Comparison of ENCODE assay signal across 8 cellular contexts in genomic region chr10:113059001-113059780, GRCh38.
DNase-seq lines count a peak whose midpoint lies in the region; ATAC-seq and TF ChIP-seq lines count a peak whose summit lies in the region.

No MANE protein-coding gene starts in this region.

- H3K36me3 ChIP-seq in HAP-1 (replicated peaks): no peaks in the 10 kb centered on the region
- H3K36me3 ChIP-seq in breast epithelium: no peaks in the 10 kb centered on the region
- peaks cover 4% of the 10 kb centered on the region for H3K36me3 ChIP-seq in iPS-18a (ENCODE audit: control insufficient read depth, low read depth, low read length)

- peaks cover 56% of the 10 kb centered on the region for H3K4me1 ChIP-seq in HAP-1
- H3K4me1 ChIP-seq in breast epithelium: peaks cover 8 to 24% of the 10 kb centered on the region in 2 donors
- peaks cover 86% of the 10 kb centered on the region for H3K4me1 ChIP-seq in iPS-18a (ENCODE audit: control insufficient read depth, low read depth, low read length)

- H3K27me3 ChIP-seq in HAP-1 (ENCODE audit: low read depth): no peaks in the 10 kb centered on the region
- H3K27me3 ChIP-seq in breast epithelium: no peaks in the 10 kb centered on the region
- no peaks in the 10 kb centered on the region for H3K27me3 ChIP-seq in iPS-18a (ENCODE audit: control insufficient read depth, insufficient read depth, low read length)

- no peak for ATAC-seq in HG03439 (IDR thresholded peaks at IDR 0.05; ENCODE audit: unreplicated experiment)

- H3K9ac ChIP-seq in iPS-18a (ENCODE audit: low read length): no peak overlapping the region

- no peak for TF ChIP-seq CTCF in breast epithelium (IDR thresholded peaks at IDR 0.05)

- intact Hi-C loops in breast epithelium (cut with DNase I; ENCODE audit: low total_unique reads): no loop called here

- H3K4me3 ChIP-seq in HAP-1 (no peak overlapping the region), breast epithelium (peak overlapping the region in 2 of 3 donors; percentile 25 to 56), iPS-18a (ENCODE audit: low read length) (peak overlapping the region; percentile 14), skin epidermis (peak overlapping the region in 1 of 7 experiments; percentile 7)

- DNase-seq in HAP-1 (ENCODE audit: low spot score in 2 of 2) (peak; percentile 48 to 73), breast epithelium (ENCODE audit: low spot score in 2 of 2) (no peak), T-helper 1 cell (no peak), NCI-H345 treated with DMSO at 0.1 percent for 48 hours (lab: John Stamatoyannopoulos, UW; ENCODE audit: unreplicated experiment) (no peak), OCI-M2 (lab: John Stamatoyannopoulos, UW; ENCODE audit: unreplicated experiment) (no peak)

- H3K27ac ChIP-seq in breast epithelium (peak overlapping the region; percentile 87 to 88), iPS-18a (ENCODE audit: low read length) (no peak overlapping the region), skin epidermis (peak overlapping the region in 15 of 21 experiments; percentile 5 to 80 (median 59))

- no peaks in the 10 kb centered on the region for H3K9me3 ChIP-seq in HAP-1
- H3K9me3 ChIP-seq in breast epithelium: no peaks in the 10 kb centered on the region
- H3K9me3 ChIP-seq in iPS-18a (ENCODE audit: control insufficient read depth, low read depth, low read length): no peaks in the 10 kb centered on the region

- no peak for TF ChIP-seq POLR2A in breast epithelium (IDR thresholded peaks at IDR 0.05)

- in situ Hi-C loops in HAP-1 (cut with MboI; ENCODE audit: low sequenced_read_pairs): no loop called here

Comparison
In these comparisons a context has a peak if more than half of its experiments do, and no peak if none do; other contexts are left out.
1. DNase-seq: peak in HAP-1 (2 of 2); none in breast epithelium (0 of 2), T-helper 1 cell (0 of 5), NCI-H345 treated with DMSO at 0.1 percent for 48 hours (single experiment) and OCI-M2 (single experiment).